Comparison of ENCODE assay signal across 1 cellular context in the genomic region with DNA sequence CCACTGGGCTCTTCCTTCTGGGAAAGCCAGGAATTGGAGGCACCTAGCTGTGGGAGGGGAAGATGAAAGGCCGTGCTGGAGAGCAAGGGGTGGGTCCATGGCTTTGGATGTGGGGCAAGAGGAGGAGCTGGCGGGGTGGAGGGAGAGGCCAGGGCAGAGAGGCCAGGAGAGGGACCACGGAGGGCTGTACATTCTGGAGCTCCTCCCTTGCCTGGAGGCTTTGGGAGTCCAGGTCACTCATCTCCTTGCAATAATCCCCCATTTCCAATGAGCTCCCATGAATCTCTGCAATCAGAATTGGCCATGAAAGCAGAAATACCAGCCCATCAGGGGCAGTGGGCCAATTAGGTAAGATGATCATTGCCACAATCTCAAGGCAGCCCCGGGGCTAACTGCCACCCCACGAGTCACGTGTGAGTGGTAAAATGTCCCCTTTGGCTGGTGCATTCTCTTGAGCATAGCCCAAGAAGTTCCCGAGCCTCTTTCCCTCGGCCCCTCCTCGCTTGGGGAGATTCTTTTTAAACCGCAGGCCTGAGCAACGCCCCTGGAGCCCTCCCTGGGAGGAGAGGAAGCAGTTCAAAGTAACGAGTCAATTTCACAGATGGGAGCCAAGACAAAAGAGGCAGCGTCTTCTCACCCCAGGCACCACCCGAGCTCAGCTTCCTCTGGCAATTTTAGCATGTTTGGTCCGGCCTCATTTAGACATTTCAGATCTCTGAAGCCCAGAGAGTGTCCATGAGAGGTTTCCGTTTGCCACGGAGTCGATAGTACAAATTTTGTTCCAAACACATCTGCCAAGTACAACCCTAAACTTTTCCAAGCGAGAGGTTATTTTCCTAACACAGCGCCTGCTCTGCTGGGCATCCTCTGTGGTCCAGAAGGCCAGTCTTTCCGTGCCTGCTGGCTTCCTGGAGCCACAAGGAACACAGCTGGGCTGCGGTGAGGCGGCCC.
TF ChIP-seq lines count a peak whose summit lies in the region.

No MANE protein-coding gene starts in this region.

TF ChIP-seq in K562, 482 proteins besides CTCF, POLR2A, EP300 and RAD21:
- TF ChIP-seq, protein P1, sequence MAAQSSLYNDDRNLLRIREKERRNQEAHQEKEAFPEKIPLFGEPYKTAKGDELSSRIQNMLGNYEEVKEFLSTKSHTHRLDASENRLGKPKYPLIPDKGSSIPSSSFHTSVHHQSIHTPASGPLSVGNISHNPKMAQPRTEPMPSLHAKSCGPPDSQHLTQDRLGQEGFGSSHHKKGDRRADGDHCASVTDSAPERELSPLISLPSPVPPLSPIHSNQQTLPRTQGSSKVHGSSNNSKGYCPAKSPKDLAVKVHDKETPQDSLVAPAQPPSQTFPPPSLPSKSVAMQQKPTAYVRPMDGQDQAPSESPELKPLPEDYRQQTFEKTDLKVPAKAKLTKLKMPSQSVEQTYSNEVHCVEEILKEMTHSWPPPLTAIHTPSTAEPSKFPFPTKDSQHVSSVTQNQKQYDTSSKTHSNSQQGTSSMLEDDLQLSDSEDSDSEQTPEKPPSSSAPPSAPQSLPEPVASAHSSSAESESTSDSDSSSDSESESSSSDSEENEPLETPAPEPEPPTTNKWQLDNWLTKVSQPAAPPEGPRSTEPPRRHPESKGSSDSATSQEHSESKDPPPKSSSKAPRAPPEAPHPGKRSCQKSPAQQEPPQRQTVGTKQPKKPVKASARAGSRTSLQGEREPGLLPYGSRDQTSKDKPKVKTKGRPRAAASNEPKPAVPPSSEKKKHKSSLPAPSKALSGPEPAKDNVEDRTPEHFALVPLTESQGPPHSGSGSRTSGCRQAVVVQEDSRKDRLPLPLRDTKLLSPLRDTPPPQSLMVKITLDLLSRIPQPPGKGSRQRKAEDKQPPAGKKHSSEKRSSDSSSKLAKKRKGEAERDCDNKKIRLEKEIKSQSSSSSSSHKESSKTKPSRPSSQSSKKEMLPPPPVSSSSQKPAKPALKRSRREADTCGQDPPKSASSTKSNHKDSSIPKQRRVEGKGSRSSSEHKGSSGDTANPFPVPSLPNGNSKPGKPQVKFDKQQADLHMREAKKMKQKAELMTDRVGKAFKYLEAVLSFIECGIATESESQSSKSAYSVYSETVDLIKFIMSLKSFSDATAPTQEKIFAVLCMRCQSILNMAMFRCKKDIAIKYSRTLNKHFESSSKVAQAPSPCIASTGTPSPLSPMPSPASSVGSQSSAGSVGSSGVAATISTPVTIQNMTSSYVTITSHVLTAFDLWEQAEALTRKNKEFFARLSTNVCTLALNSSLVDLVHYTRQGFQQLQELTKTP (IDR thresholded peaks at IDR 0.05; ENCODE audit: low read depth in 1 of 2, partially characterized antibody in 2 of 2) = no peak
- TF ChIP-seq, protein P2, sequence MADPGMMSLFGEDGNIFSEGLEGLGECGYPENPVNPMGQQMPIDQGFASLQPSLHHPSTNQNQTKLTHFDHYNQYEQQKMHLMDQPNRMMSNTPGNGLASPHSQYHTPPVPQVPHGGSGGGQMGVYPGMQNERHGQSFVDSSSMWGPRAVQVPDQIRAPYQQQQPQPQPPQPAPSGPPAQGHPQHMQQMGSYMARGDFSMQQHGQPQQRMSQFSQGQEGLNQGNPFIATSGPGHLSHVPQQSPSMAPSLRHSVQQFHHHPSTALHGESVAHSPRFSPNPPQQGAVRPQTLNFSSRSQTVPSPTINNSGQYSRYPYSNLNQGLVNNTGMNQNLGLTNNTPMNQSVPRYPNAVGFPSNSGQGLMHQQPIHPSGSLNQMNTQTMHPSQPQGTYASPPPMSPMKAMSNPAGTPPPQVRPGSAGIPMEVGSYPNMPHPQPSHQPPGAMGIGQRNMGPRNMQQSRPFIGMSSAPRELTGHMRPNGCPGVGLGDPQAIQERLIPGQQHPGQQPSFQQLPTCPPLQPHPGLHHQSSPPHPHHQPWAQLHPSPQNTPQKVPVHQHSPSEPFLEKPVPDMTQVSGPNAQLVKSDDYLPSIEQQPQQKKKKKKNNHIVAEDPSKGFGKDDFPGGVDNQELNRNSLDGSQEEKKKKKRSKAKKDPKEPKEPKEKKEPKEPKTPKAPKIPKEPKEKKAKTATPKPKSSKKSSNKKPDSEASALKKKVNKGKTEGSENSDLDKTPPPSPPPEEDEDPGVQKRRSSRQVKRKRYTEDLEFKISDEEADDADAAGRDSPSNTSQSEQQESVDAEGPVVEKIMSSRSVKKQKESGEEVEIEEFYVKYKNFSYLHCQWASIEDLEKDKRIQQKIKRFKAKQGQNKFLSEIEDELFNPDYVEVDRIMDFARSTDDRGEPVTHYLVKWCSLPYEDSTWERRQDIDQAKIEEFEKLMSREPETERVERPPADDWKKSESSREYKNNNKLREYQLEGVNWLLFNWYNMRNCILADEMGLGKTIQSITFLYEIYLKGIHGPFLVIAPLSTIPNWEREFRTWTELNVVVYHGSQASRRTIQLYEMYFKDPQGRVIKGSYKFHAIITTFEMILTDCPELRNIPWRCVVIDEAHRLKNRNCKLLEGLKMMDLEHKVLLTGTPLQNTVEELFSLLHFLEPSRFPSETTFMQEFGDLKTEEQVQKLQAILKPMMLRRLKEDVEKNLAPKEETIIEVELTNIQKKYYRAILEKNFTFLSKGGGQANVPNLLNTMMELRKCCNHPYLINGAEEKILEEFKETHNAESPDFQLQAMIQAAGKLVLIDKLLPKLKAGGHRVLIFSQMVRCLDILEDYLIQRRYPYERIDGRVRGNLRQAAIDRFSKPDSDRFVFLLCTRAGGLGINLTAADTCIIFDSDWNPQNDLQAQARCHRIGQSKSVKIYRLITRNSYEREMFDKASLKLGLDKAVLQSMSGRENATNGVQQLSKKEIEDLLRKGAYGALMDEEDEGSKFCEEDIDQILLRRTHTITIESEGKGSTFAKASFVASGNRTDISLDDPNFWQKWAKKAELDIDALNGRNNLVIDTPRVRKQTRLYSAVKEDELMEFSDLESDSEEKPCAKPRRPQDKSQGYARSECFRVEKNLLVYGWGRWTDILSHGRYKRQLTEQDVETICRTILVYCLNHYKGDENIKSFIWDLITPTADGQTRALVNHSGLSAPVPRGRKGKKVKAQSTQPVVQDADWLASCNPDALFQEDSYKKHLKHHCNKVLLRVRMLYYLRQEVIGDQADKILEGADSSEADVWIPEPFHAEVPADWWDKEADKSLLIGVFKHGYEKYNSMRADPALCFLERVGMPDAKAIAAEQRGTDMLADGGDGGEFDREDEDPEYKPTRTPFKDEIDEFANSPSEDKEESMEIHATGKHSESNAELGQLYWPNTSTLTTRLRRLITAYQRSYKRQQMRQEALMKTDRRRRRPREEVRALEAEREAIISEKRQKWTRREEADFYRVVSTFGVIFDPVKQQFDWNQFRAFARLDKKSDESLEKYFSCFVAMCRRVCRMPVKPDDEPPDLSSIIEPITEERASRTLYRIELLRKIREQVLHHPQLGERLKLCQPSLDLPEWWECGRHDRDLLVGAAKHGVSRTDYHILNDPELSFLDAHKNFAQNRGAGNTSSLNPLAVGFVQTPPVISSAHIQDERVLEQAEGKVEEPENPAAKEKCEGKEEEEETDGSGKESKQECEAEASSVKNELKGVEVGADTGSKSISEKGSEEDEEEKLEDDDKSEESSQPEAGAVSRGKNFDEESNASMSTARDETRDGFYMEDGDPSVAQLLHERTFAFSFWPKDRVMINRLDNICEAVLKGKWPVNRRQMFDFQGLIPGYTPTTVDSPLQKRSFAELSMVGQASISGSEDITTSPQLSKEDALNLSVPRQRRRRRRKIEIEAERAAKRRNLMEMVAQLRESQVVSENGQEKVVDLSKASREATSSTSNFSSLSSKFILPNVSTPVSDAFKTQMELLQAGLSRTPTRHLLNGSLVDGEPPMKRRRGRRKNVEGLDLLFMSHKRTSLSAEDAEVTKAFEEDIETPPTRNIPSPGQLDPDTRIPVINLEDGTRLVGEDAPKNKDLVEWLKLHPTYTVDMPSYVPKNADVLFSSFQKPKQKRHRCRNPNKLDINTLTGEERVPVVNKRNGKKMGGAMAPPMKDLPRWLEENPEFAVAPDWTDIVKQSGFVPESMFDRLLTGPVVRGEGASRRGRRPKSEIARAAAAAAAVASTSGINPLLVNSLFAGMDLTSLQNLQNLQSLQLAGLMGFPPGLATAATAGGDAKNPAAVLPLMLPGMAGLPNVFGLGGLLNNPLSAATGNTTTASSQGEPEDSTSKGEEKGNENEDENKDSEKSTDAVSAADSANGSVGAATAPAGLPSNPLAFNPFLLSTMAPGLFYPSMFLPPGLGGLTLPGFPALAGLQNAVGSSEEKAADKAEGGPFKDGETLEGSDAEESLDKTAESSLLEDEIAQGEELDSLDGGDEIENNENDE (IDR thresholded peaks at IDR 0.05; ENCODE audit: low read depth, low read length) = no peak
- TF ChIP-seq ETV5 (CRISPR knock-in tag; IDR thresholded peaks at IDR 0.05; ENCODE audit: low read depth) (no peak), ZNF232 (CRISPR knock-in tag; IDR thresholded peaks at IDR 0.05) (no peak), CBX8 (IDR thresholded peaks at IDR 0.05; ENCODE audit: borderline replicate concordance, extremely low read depth, low read depth, low read length, poor library complexity, severe bottlenecking) (no peak)
- TF ChIP-seq, protein P3, sequence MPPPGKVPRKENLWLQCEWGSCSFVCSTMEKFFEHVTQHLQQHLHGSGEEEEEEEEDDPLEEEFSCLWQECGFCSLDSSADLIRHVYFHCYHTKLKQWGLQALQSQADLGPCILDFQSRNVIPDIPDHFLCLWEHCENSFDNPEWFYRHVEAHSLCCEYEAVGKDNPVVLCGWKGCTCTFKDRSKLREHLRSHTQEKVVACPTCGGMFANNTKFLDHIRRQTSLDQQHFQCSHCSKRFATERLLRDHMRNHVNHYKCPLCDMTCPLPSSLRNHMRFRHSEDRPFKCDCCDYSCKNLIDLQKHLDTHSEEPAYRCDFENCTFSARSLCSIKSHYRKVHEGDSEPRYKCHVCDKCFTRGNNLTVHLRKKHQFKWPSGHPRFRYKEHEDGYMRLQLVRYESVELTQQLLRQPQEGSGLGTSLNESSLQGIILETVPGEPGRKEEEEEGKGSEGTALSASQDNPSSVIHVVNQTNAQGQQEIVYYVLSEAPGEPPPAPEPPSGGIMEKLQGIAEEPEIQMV (tag; conservative IDR thresholded peaks at IDR 0.05; ENCODE audit: low read depth) = no peak
TF ChIP-seq in K562: peak in this region for 0.
